Comparison of ENCODE assay signal across 2 cellular contexts in the genomic region with DNA sequence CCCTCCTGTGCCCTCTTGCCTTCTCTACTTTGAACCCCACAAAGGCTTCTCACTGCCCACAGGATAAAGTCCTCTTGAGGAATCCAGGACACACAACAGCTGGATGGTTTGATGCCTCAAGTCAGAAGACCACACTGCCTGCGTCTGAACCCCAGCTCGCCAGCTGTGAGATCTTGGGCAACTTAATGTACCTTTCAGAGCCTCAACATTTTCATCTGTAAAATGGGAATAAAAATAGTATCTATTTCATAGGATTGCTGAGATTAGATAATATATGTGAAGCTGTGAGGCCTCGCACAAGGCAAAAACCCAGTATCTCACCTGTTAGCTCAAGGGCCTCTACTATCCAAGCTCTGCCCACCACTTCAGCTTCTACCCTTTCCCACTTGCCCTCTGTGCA.
TF ChIP-seq lines count a peak whose summit lies in the region.

No MANE protein-coding gene starts in this region.

TF ChIP-seq in H1, 55 proteins besides CTCF, POLR2A, EP300 and RAD21:
- no peak for TF ChIP-seq GTF2F1 (IDR thresholded peaks at IDR 0.05; ENCODE audit: borderline replicate concordance, low read depth, low read length)
- TF ChIP-seq, protein P1, sequence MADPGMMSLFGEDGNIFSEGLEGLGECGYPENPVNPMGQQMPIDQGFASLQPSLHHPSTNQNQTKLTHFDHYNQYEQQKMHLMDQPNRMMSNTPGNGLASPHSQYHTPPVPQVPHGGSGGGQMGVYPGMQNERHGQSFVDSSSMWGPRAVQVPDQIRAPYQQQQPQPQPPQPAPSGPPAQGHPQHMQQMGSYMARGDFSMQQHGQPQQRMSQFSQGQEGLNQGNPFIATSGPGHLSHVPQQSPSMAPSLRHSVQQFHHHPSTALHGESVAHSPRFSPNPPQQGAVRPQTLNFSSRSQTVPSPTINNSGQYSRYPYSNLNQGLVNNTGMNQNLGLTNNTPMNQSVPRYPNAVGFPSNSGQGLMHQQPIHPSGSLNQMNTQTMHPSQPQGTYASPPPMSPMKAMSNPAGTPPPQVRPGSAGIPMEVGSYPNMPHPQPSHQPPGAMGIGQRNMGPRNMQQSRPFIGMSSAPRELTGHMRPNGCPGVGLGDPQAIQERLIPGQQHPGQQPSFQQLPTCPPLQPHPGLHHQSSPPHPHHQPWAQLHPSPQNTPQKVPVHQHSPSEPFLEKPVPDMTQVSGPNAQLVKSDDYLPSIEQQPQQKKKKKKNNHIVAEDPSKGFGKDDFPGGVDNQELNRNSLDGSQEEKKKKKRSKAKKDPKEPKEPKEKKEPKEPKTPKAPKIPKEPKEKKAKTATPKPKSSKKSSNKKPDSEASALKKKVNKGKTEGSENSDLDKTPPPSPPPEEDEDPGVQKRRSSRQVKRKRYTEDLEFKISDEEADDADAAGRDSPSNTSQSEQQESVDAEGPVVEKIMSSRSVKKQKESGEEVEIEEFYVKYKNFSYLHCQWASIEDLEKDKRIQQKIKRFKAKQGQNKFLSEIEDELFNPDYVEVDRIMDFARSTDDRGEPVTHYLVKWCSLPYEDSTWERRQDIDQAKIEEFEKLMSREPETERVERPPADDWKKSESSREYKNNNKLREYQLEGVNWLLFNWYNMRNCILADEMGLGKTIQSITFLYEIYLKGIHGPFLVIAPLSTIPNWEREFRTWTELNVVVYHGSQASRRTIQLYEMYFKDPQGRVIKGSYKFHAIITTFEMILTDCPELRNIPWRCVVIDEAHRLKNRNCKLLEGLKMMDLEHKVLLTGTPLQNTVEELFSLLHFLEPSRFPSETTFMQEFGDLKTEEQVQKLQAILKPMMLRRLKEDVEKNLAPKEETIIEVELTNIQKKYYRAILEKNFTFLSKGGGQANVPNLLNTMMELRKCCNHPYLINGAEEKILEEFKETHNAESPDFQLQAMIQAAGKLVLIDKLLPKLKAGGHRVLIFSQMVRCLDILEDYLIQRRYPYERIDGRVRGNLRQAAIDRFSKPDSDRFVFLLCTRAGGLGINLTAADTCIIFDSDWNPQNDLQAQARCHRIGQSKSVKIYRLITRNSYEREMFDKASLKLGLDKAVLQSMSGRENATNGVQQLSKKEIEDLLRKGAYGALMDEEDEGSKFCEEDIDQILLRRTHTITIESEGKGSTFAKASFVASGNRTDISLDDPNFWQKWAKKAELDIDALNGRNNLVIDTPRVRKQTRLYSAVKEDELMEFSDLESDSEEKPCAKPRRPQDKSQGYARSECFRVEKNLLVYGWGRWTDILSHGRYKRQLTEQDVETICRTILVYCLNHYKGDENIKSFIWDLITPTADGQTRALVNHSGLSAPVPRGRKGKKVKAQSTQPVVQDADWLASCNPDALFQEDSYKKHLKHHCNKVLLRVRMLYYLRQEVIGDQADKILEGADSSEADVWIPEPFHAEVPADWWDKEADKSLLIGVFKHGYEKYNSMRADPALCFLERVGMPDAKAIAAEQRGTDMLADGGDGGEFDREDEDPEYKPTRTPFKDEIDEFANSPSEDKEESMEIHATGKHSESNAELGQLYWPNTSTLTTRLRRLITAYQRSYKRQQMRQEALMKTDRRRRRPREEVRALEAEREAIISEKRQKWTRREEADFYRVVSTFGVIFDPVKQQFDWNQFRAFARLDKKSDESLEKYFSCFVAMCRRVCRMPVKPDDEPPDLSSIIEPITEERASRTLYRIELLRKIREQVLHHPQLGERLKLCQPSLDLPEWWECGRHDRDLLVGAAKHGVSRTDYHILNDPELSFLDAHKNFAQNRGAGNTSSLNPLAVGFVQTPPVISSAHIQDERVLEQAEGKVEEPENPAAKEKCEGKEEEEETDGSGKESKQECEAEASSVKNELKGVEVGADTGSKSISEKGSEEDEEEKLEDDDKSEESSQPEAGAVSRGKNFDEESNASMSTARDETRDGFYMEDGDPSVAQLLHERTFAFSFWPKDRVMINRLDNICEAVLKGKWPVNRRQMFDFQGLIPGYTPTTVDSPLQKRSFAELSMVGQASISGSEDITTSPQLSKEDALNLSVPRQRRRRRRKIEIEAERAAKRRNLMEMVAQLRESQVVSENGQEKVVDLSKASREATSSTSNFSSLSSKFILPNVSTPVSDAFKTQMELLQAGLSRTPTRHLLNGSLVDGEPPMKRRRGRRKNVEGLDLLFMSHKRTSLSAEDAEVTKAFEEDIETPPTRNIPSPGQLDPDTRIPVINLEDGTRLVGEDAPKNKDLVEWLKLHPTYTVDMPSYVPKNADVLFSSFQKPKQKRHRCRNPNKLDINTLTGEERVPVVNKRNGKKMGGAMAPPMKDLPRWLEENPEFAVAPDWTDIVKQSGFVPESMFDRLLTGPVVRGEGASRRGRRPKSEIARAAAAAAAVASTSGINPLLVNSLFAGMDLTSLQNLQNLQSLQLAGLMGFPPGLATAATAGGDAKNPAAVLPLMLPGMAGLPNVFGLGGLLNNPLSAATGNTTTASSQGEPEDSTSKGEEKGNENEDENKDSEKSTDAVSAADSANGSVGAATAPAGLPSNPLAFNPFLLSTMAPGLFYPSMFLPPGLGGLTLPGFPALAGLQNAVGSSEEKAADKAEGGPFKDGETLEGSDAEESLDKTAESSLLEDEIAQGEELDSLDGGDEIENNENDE (IDR thresholded peaks at IDR 0.05; ENCODE audit: insufficient replicate concordance, low read length) = no peak
- TF ChIP-seq CTBP2 (IDR thresholded peaks at IDR 0.05; ENCODE audit: borderline replicate concordance, insufficient read depth, insufficient read length, low read length) = no peak
- TF ChIP-seq EGR1 (IDR thresholded peaks at IDR 0.05; ENCODE audit: borderline replicate concordance, low read depth, low read length) = no peak
- no peak for TF ChIP-seq RNF2 (IDR thresholded peaks at IDR 0.05; ENCODE audit: borderline replicate concordance, low read depth, low read length, missing control alignments, poor library complexity, severe bottlenecking)
- no peak for TF ChIP-seq TBP (IDR thresholded peaks at IDR 0.05; ENCODE audit: low read depth, low read length)
- no peak for TF ChIP-seq ZNF274 (IDR thresholded peaks at IDR 0.05; ENCODE audit: borderline replicate concordance, extremely low read depth, low read length)
- no peak for TF ChIP-seq NRF1 (IDR thresholded peaks at IDR 0.05; ENCODE audit: low read depth, low read length)
- no peak for TF ChIP-seq GABPA (IDR thresholded peaks at IDR 0.05; ENCODE audit: borderline replicate concordance, insufficient read depth, low read length)
- TF ChIP-seq SUZ12 (IDR thresholded peaks at IDR 0.05; ENCODE audit: low read length) = no peak
- no peak for TF ChIP-seq SRF (IDR thresholded peaks at IDR 0.05; ENCODE audit: low read depth, low read length)
- no peak for TF ChIP-seq BCL11A (IDR thresholded peaks at IDR 0.05; ENCODE audit: low read depth in 2 of 2, low read length in 2 of 2)
- no peak for TF ChIP-seq NANOG (IDR thresholded peaks at IDR 0.05; ENCODE audit: insufficient read depth, low read depth, low read length, poor library complexity, severe bottlenecking)
- no peak for TF ChIP-seq KDM4A (IDR thresholded peaks at IDR 0.05; ENCODE audit: low read depth, low read length, severe bottlenecking)
- TF ChIP-seq ATF3 (IDR thresholded peaks at IDR 0.05; ENCODE audit: insufficient read depth, low read depth, low read length) = no peak

TF ChIP-seq in GM12891, 5 proteins besides CTCF, POLR2A, EP300 and RAD21:
- TF ChIP-seq PAX5 (IDR thresholded peaks at IDR 0.05; ENCODE audit: insufficient read depth, low read length, severe bottlenecking) (no peak), POU2F2 (IDR thresholded peaks at IDR 0.05; ENCODE audit: low read depth, low read length) (no peak)
